36 cellular contexts compared by ENCODE assay signal in genomic region chr1:22444856-22445255, GRCh38.
"Had no signal": no experiment of that assay in that cellular context is flagged by ENCODE, and none has a peak within 500 bp of the region (broad histone marks: within the 10 kb centered on the region; RNA-seq: fewer than 3 reads in every experiment).

No MANE protein-coding gene starts in this region.

- DNase-seq: activated CD4-positive, alpha-beta memory T cell treated with anti-CD3 and anti-CD28 coated beads, Interleukin-2, amount 10 ng/mL, durations not matched to agents 7 days and 5 days; activated CD4-positive, alpha-beta T cell treated with anti-CD3 and anti-CD28 coated beads for 1 hour; activated CD4-positive, alpha-beta T cell treated with anti-CD3 and anti-CD28 coated beads for 48 hours; activated CD4-positive, CD25-positive, alpha-beta regulatory T cell; activated CD8-positive, alpha-beta memory T cell treated with anti-CD3 and anti-CD28 coated beads for 24 hours; activated CD8-positive, alpha-beta memory T cell treated with anti-CD3 and anti-CD28 coated beads, Interleukin-2, amount 10 ng/mL, durations not matched to agents 7 days and 5 days; activated CD8-positive, alpha-beta memory T cell treated with anti-CD3 and anti-CD28 coated beads, Interleukin-2, amount 50 U/mL, for 48 hours; activated effector memory CD4-positive, alpha-beta T cell treated with anti-CD3 and anti-CD28 coated beads, Interleukin-2, amount 50 U/mL, for 16 hours; activated naive CD4-positive, alpha-beta T cell; activated naive CD8-positive, alpha-beta T cell treated with anti-CD3 and anti-CD28 coated beads, Interleukin-2, amount 10 ng/mL, durations not matched to agents 7 days and 5 days; activated T-cell treated with anti-CD3 and anti-CD28 coated beads, Interleukin-2, amount 50 U/mL, for 1 hour; activated T-cell treated with anti-CD3 and anti-CD28 coated beads, Interleukin-2, amount 50 U/mL, for 72 hours; amygdala; KG1; MM.1S; NCI-H1092; NCI-H1436 treated with DMSO at 0.1 percent for 48 hours; NCI-H1694 treated with DMSO at 0.1 percent for 48 hours; NCI-H2029; NCI-H510A; NCI-H526; NCI-H748 treated with DMSO at 0.1 percent for 48 hours; NK-92 treated with Interleukin-12 subunit alpha and Interleukin-12 subunit beta, amount 100 ng/mL, for 24 hours; PC-3; Peyer's patch; RPMI8226; SIG-M5; SW 1271; T-helper 1 cell; T-helper 2 cell; T-helper 9 cell; WERI-Rb-1 had no signal

- H3K27ac ChIP-seq: ascending aorta, cardiac muscle cell, Peyer's patch, WERI-Rb-1 had no signal

- H3K36me3 ChIP-seq: ascending aorta, cardiac muscle cell, Peyer's patch, WERI-Rb-1 had no signal

- H3K4me1 ChIP-seq: ascending aorta, Peyer's patch had no signal

- H3K27me3 ChIP-seq: ascending aorta, cardiac muscle cell, Peyer's patch had no signal

- H3K4me3 ChIP-seq: ascending aorta, cardiac muscle cell, Peyer's patch had no signal

- ATAC-seq: activated CD8-positive, alpha-beta memory T cell treated with anti-CD3 and anti-CD28 coated beads, Interleukin-2, amount 10 ng/mL, durations not matched to agents 7 days and 5 days; activated T-cell treated with anti-CD3 and anti-CD28 coated beads, Interleukin-2, amount 50 U/mL, for 72 hours; activated T-helper 17 cell treated with anti-CD3 and anti-CD28 coated beads, Interleukin-2, amount 50 U/mL, for 72 hours; PC-3; SK-N-SH treated with all-trans-retinoic acid at 6 μM for 48 hours had no signal
